Comparison of ENCODE assay signal across 25 cellular contexts in genomic region chr5:107724642-107725041, GRCh38. TPM values are rescaled to one million over a fixed set of nuclear protein-coding genes. Genes with fewer than 3 reads are reported as not detected.
"Had no signal": no experiment of that assay in that cellular context is flagged by ENCODE, and none has a peak within 500 bp of the region (broad histone marks: within the 10 kb centered on the region; RNA-seq: fewer than 3 reads in every experiment).

No MANE protein-coding gene starts in this region.

- H3K36me3 ChIP-seq: esophagus squamous epithelium, left lung, pancreas, right atrium auricular region, suprapubic skin, tibial artery had no signal

- H3K4me3 ChIP-seq: esophagus squamous epithelium, left lung, lung, pancreas, psoas muscle, right atrium auricular region, suprapubic skin, tibial artery had no signal

- FAIRE-seq: frontal cortex, pancreas, TTC549 had no signal

- H3K27me3 ChIP-seq: esophagus squamous epithelium, left lung, pancreas, right atrium auricular region, suprapubic skin, tibial artery had no signal

- H3K27ac ChIP-seq: epithelial cell of prostate, esophagus squamous epithelium, left lung, pancreas, psoas muscle, right atrium auricular region, suprapubic skin, tibial artery had no signal

- H3K4me1 ChIP-seq: esophagus squamous epithelium, left lung, pancreas, psoas muscle, right atrium auricular region, suprapubic skin, tibial artery had no signal

- DNase-seq: activated CD4-positive, alpha-beta memory T cell treated with anti-CD3 and anti-CD28 coated beads, Interleukin-2, amount 10 ng/mL, durations not matched to agents 7 days and 5 days; activated CD4-positive, alpha-beta T cell treated with anti-CD3 and anti-CD28 coated beads for 1 hour; activated CD4-positive, alpha-beta T cell treated with anti-CD3 and anti-CD28 coated beads, Interleukin-2, amount 10 ng/mL, durations not matched to agents 7 days and 5 days; activated CD8-positive, alpha-beta memory T cell treated with anti-CD3 and anti-CD28 coated beads, Interleukin-2, amount 50 U/mL, for 48 hours; activated gamma-delta T cell; activated naive CD4-positive, alpha-beta T cell treated with anti-CD3 and anti-CD28 coated beads, Interleukin-2, amount 50 U/mL, for 16 hours; activated naive CD8-positive, alpha-beta T cell treated with anti-CD3 and anti-CD28 coated beads, Interleukin-2, amount 50 U/mL, for 24 hours; activated T-cell treated with anti-CD3 and anti-CD28 coated beads, Interleukin-2, amount 50 U/mL, for 24 hours; amygdala; caudate nucleus; esophagus squamous epithelium; naive thymus-derived CD4-positive, alpha-beta T cell; nucleus accumbens; pancreas; psoas muscle; stimulated activated naive CD4-positive, alpha-beta T cell; T-helper 9 cell; tibial artery had no signal

- H3K9me3 ChIP-seq: pancreas had no signal

RNA-seq across cellular contexts. Expression of gene EFNA5, which starts 53.9 kb away (rescaled TPM):
- total RNA-seq: activated CD4-positive, alpha-beta memory T cell treated with anti-CD3 and anti-CD28 coated beads, Interleukin-2, amount 10 ng/mL, durations not matched to agents 7 days and 5 days; activated CD4-positive, alpha-beta T cell treated with anti-CD3 and anti-CD28 coated beads, Interleukin-2, amount 10 ng/mL, durations not matched to agents 7 days and 5 days had no signal
- polyA plus RNA-seq: naive thymus-derived CD4-positive, alpha-beta T cell had no signal
